8 cellular contexts compared by ENCODE assay signal in the genomic region with DNA sequence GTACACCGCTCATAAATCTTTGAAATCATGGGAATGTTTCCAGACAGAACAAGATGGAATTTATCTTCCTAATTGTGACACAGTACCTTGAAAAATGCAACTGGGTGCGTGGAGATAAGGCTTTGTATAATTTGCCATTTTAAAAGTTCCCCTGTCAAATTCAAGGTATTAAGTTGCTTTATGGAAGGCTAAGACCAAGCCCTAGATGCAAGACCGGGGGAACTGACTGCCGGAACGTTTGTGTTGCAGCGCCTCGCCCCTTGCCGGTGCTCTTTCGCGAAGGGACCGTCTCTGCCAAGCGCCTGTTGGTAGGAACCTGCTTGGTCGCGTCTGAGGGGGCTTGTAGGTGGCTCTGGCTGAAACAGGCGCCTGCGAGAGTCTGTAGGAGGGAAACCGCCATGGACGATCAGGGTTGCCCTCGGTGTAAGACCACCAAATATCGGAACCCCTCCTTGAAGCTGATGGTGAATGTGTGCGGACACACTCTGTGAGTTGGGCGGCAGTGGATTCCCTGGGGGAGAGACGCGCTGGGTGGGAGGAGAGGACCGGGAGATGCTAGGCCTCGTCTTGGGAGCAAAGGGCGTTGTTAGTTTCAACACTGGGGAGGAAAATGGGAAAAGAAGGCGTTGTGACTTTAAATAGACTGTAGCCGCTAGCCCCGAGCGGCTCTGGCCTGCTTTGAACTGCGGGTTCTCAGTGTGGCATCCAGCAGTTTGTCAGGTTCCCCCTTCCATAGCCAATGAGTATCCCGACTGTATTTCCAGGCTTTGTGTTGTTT. TPM values are rescaled to one million over a fixed set of nuclear protein-coding genes. Genes with fewer than 3 reads are reported as not detected.
A peak's percentile ranks its signal among the peaks of the same experiment; 100 is the strongest.
DNase-seq lines count a peak whose midpoint lies in the region; ATAC-seq and TF ChIP-seq lines count a peak whose summit lies in the region.

A gene (plus strand): TSS at position 297 of the 778 bp plus-strand sequence. CDS start 102 bp downstream, at position 399.

- H3K27ac ChIP-seq in Karpas-422 (ENCODE audit: low read length) (peak within 1 kb of the TSS; percentile 70), RWPE1 (peak within 1 kb of the TSS; percentile 81), neuronal stem cell (replicated peaks; ENCODE audit: low read length) (no peak within 1 kb of the TSS)

- H4K20me1 ChIP-seq in Karpas-422 (ENCODE audit: insufficient read depth, low read depth, low read length): no peaks in the 10 kb centered on the region; the same call in 1 of the 2 replicates

- DNase-seq in Daoy (ENCODE audit: low read depth) (peak; percentile 90), Karpas-422 (peak; percentile 98), RWPE1 (ENCODE audit: low spot score) (peak; percentile 52), foreskin melanocyte (peak; percentile 71), neuronal stem cell (ENCODE audit: low spot score) (peak; percentile 72)
- DNase-seq in activated effector memory CD4-positive, alpha-beta T cell treated with Interleukin-2 at 50 U/mL for 16 hours: peak; percentile 66

- peak; percentile 93 for ATAC-seq in GM21825 (IDR thresholded peaks at IDR 0.05; ENCODE audit: unreplicated experiment)

- no peaks in the 10 kb centered on the region for H3K9me2 ChIP-seq in Karpas-422 (replicated peaks; ENCODE audit: insufficient read depth, low read length)

- H3K79me2 ChIP-seq in Karpas-422 (ENCODE audit: low read length): peaks cover 51% of the 10 kb centered on the region

- no peak within 1 kb of the TSS for H2BK12ac ChIP-seq in neuronal stem cell (ENCODE audit: low read length)

- H3K4me1 ChIP-seq in Karpas-422 (ENCODE audit: low read length): peaks cover 26% of the 10 kb centered on the region
- H3K4me1 ChIP-seq in neuronal stem cell (ENCODE audit: control insufficient read depth in 2 of 2, insufficient read depth in 1 of 2, low read depth in 1 of 2, low read length in 2 of 2): no peaks in the 10 kb centered on the region

- no peak within 1 kb of the TSS for H2BK5ac ChIP-seq in neuronal stem cell (ENCODE audit: low read length)

- WGBS in neuronal stem cell (ENCODE audit: extremely low coverage in 2 of 2, insufficient read length in 2 of 2, insufficient replicate concordance in 1 of 2), 2 donors: no CpG with 5 or more reads among the region's 33 CpGs

- no peak within 1 kb of the TSS for H3K18ac ChIP-seq in neuronal stem cell (ENCODE audit: low read length)

- H3K9ac ChIP-seq in Karpas-422 (ENCODE audit: low read length) (peak within 1 kb of the TSS; percentile 87), neuronal stem cell (ENCODE audit: low read depth, low read length, poor library complexity) (peak within 1 kb of the TSS; percentile 54)

- H2AFZ ChIP-seq in Karpas-422 (ENCODE audit: low read length) (peak within 1 kb of the TSS; percentile 91), neuronal stem cell (ENCODE audit: low read length) (peak within 1 kb of the TSS; percentile 88)

- peak within 1 kb of the TSS; percentile 45 for H3K23ac ChIP-seq in neuronal stem cell (ENCODE audit: low read depth, low read length, poor library complexity)

- H3K9me3 ChIP-seq in Karpas-422 (ENCODE audit: low read length): no peaks in the 10 kb centered on the region
- H3K9me3 ChIP-seq in neuronal stem cell (replicated peaks in 1 of 2; ENCODE audit: control insufficient read depth in 2 of 2, insufficient read depth in 1 of 2, low read depth in 1 of 2, low read length in 2 of 2): no peaks in the 10 kb centered on the region

- no peak within 1 kb of the TSS for H2BK15ac ChIP-seq in neuronal stem cell (ENCODE audit: low read length)

- H3K14ac ChIP-seq in neuronal stem cell (ENCODE audit: low read length): no peak within 1 kb of the TSS

- H3K79me1 ChIP-seq in neuronal stem cell (ENCODE audit: low read depth, low read length): no peaks in the 10 kb centered on the region

- no peaks in the 10 kb centered on the region for H3K27me3 ChIP-seq in Karpas-422 (ENCODE audit: low read length)
- H3K27me3 ChIP-seq in neuronal stem cell (ENCODE audit: control insufficient read depth in 3 of 3, insufficient read depth in 3 of 3, low read depth in 1 of 3, low read length in 3 of 3): no peaks in the 10 kb centered on the region

- H4K8ac ChIP-seq in neuronal stem cell (ENCODE audit: low read depth, low read length): no peak within 1 kb of the TSS

- CTCF ChIA-PET in RWPE1 (lab: Yijun Ruan, JAX): no interaction called here

- H3K4me2 ChIP-seq in Karpas-422 (ENCODE audit: low read depth, low read length, poor library complexity, severe bottlenecking) (peak within 1 kb of the TSS; percentile 90), neuronal stem cell (ENCODE audit: insufficient read depth, low read length, poor library complexity, severe bottlenecking) (peak within 1 kb of the TSS; percentile 58)

- TF ChIP-seq CTCF in RWPE1 (conservative IDR thresholded peaks at IDR 0.05; ENCODE audit: low read depth): no peak
- no peak for TF ChIP-seq CTCF in subcutaneous adipose tissue (IDR thresholded peaks at IDR 0.05; ENCODE audit: low read depth)

- H3K36me3 ChIP-seq in Karpas-422 (ENCODE audit: insufficient read depth, low read length) (no peaks in the 10 kb centered on the region), neuronal stem cell (replicated peaks in 1 of 2; ENCODE audit: control insufficient read depth in 2 of 2, insufficient read depth in 2 of 2, low read length in 2 of 2) (no peaks in the 10 kb centered on the region)

- H2AK5ac ChIP-seq in neuronal stem cell (ENCODE audit: low read depth, low read length): no peak within 1 kb of the TSS

- H2BK120ac ChIP-seq in neuronal stem cell (ENCODE audit: low read depth, low read length): no peak within 1 kb of the TSS

- H4K91ac ChIP-seq in neuronal stem cell (ENCODE audit: low read depth, low read length, poor library complexity): no peak within 1 kb of the TSS

- POLR2A ChIA-PET in RWPE1 (lab: Yijun Ruan, JAX; ENCODE audit: low non-redundant PET): no interaction called here

- H3K4me3 ChIP-seq in Karpas-422 (ENCODE audit: low read length): peak within 1 kb of the TSS; percentile 83
- peak within 1 kb of the TSS; percentile 69 to 92 for H3K4me3 ChIP-seq in neuronal stem cell (ENCODE audit: low read length in 2 of 2)

- no peak within 1 kb of the TSS for H3K4ac ChIP-seq in neuronal stem cell (ENCODE audit: low read length)

RNA-seq across cellular contexts. Expression of the gene that starts here (rescaled TPM):
- total RNA-seq in Daoy (2014; rRNA removed; shearing (Covaris generic)): 91.6 and 111 TPM in 2 replicates
- total RNA-seq in Karpas-422 (2014; rRNA removed; shearing (Covaris generic); ENCODE audit: low replicate concordance): 166 and 230 TPM in 2 replicates
- polyA plus RNA-seq in neuronal stem cell (2013, experiment 1 of 2): 51.7 TPM
- polyA plus RNA-seq in neuronal stem cell (2013, experiment 2 of 2): 51.9 TPM
- 10 to 100 TPM; 32.5 to 71.4 (median 47.7) TPM for total RNA-seq in subcutaneous adipose tissue
